Comparison of ENCODE assay signal across 9 cellular contexts in the genomic region with DNA sequence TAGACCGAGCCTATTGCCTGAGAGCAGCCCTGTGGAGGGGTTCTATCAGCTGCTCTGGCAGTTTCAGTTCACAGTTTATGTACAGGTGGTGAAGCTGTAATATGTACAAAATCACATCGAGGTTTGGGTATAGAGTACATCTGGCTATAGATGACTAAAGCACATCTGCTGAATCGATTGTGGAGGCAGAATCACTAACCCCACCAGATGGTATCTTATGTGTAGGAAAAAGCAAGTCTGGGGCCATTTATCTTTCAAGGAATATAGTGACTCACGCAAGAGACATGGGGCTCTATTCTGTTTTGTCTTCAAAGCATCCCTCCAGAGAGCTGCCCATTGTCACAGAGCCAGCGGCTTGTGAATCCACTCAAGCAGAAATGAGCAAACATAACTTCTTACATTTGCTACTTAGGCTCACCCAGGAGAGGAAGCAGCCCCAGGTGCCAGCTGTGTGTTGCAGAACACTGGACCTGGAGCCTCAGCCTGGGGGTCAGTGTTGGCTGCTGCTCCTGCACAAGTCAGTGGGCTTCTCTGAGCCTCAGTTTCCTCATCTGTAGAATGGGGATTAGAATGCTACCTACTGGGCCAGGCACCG. TPM values are rescaled to one million over a fixed set of nuclear protein-coding genes. Genes with fewer than 3 reads are reported as not detected.
DNase-seq lines count a peak whose midpoint lies in the region; ATAC-seq and TF ChIP-seq lines count a peak whose summit lies in the region.
"Had no signal": no experiment of that assay in that cellular context is flagged by ENCODE, and none has a peak within 500 bp of the region (broad histone marks: within the 10 kb centered on the region; RNA-seq: fewer than 3 reads in every experiment).

No MANE protein-coding gene starts in this region.

- peaks cover 29% of the 10 kb centered on the region for H3K4me1 Mint-ChIP-seq in activated CD4-positive, alpha-beta T cell treated with anti-CD3 and anti-CD28 coated beads for 36 hours
- peaks cover 6% of the 10 kb centered on the region for H3K4me1 Mint-ChIP-seq in central memory CD8-positive, alpha-beta T cell

- H3K9ac ChIP-seq in KMS-11: peak overlapping the region; percentile 3; the same call in 1 of the 2 replicates

- H3K9me3 Mint-ChIP-seq in activated CD4-positive, alpha-beta T cell treated with anti-CD3 and anti-CD28 coated beads for 36 hours (ENCODE audit: low read depth): no peaks in the 10 kb centered on the region
- no peaks in the 10 kb centered on the region for H3K9me3 Mint-ChIP-seq in central memory CD8-positive, alpha-beta T cell

- intact Hi-C loops in activated CD4-positive, alpha-beta T cell treated with anti-CD3 and anti-CD28 coated beads for 36 hours (cut with DNase I, micrococcal nuclease): loop anchor here in 1 of 2 experiments (1.0 kb wide), 1 partner anchor 28 kb away; no protein-coding TSS in a partner anchor
- intact Hi-C loops in esophagus muscularis mucosa (cut with DNase I): no loop called here

- peak overlapping the region; percentile 12 for H3K4me2 ChIP-seq in KMS-11

- TF ChIP-seq CTCF in KMS-11 (conservative IDR thresholded peaks at IDR 0.05; ENCODE audit: low read depth, low read length) (no peak), esophagus muscularis mucosa (IDR thresholded peaks at IDR 0.05) (no peak)

- TF ChIP-seq POLR2A in esophagus muscularis mucosa (IDR thresholded peaks at IDR 0.05; ENCODE audit: low read depth): no peak

- CTCF ChIA-PET in activated CD4-positive, alpha-beta T cell treated with anti-CD3 and anti-CD28 coated beads for 36 hours (lab: Charles Lee): interaction anchor here (0.6 to 0.8 kb wide), 3 partner anchors 24 to 143 kb away, joined by 3 to 4 read pairs (median 3); no protein-coding TSS in a partner anchor

- H2AFZ ChIP-seq in KMS-11 (ENCODE audit: low read depth): peak overlapping the region; percentile 18; the same call in 1 of the 2 replicates

- H3K4me3 ChIP-seq in KMS-11 (IDR thresholded peaks at IDR 0.05; ENCODE audit: insufficient read depth, low read depth, low read length) (peak overlapping the region; percentile 49), esophagus muscularis mucosa (no peak overlapping the region)

- H4K20me1 ChIP-seq in KMS-11 (ENCODE audit: insufficient read depth): no peaks in the 10 kb centered on the region

- H3K4me3 Mint-ChIP-seq in activated CD4-positive, alpha-beta T cell treated with anti-CD3 and anti-CD28 coated beads for 36 hours: no peak overlapping the region
- no peak overlapping the region for H3K4me3 Mint-ChIP-seq in central memory CD8-positive, alpha-beta T cell
- H3K4me3 Mint-ChIP-seq: activated naive CD8-positive, alpha-beta T cell had no signal

- DNase-seq in activated CD4-positive, alpha-beta T cell treated with anti-CD3 and anti-CD28 coated beads for 36 hours: peak; percentile 60
- no peak for DNase-seq in activated CD4-positive, alpha-beta T cell treated with anti-CD3 and anti-CD28 coated beads, Interleukin-2, amount 50 U/mL, for 4 hours
- DNase-seq in central memory CD8-positive, alpha-beta T cell (ENCODE audit: low spot score in 2 of 2): no peak
- DNase-seq in DMS153 (lab: John Stamatoyannopoulos, UW): no peak
- no peak for DNase-seq in esophagus muscularis mucosa (ENCODE audit: extremely low spot score)
- DNase-seq in mucosa of gallbladder (ENCODE audit: low spot score): no peak

- TF ChIP-seq EP300 in esophagus muscularis mucosa (IDR thresholded peaks at IDR 0.05): no peak

- H3K27ac ChIP-seq in KMS-11 (peak overlapping the region; percentile 81), esophagus muscularis mucosa (replicated peaks in 1 of 4) (no peak overlapping the region)

- no peaks in the 10 kb centered on the region for H3K79me2 ChIP-seq in KMS-11 (ENCODE audit: insufficient read depth, low read depth)

- ATAC-seq in activated CD4-positive, alpha-beta T cell treated with anti-CD3 and anti-CD28 coated beads for 36 hours: peak; percentile 83
- ATAC-seq in GM21786 (IDR thresholded peaks at IDR 0.05; ENCODE audit: unreplicated experiment): peak; percentile 65
- ATAC-seq in central memory CD8-positive, alpha-beta T cell (replicated peaks; ENCODE audit: extremely low read depth, poor library complexity, severe bottlenecking): peak; percentile 60

- H3K27me3 ChIP-seq in KMS-11 (ENCODE audit: insufficient read depth, low read depth) (no peaks in the 10 kb centered on the region; the same call in 1 of the 2 replicates), esophagus muscularis mucosa (peaks cover 0 to 18% (median 0%) of the 10 kb centered on the region in 4 donors)

- peaks cover 3% of the 10 kb centered on the region for H3K27me3 Mint-ChIP-seq in activated CD4-positive, alpha-beta T cell treated with anti-CD3 and anti-CD28 coated beads for 36 hours
- H3K27me3 Mint-ChIP-seq in central memory CD8-positive, alpha-beta T cell: no peaks in the 10 kb centered on the region
- H3K27me3 Mint-ChIP-seq: activated naive CD8-positive, alpha-beta T cell had no signal

- no peaks in the 10 kb centered on the region for H3K36me3 Mint-ChIP-seq in activated CD4-positive, alpha-beta T cell treated with anti-CD3 and anti-CD28 coated beads for 36 hours (ENCODE audit: low read depth)
- H3K36me3 Mint-ChIP-seq in central memory CD8-positive, alpha-beta T cell (ENCODE audit: insufficient read depth): peaks cover 3% of the 10 kb centered on the region
- H3K36me3 Mint-ChIP-seq: activated naive CD8-positive, alpha-beta T cell had no signal

- H3K27ac Mint-ChIP-seq in activated CD4-positive, alpha-beta T cell treated with anti-CD3 and anti-CD28 coated beads for 36 hours: no peak overlapping the region
- H3K27ac Mint-ChIP-seq in central memory CD8-positive, alpha-beta T cell (ENCODE audit: low read depth): no peak overlapping the region
- H3K27ac Mint-ChIP-seq: activated naive CD8-positive, alpha-beta T cell had no signal

- H3K9me3 ChIP-seq in esophagus muscularis mucosa: no peaks in the 10 kb centered on the region

- WGBS in esophagus muscularis mucosa: 57% methylated on average over 6 of the region's 6 CpGs

- POLR2A ChIA-PET in activated CD4-positive, alpha-beta T cell treated with anti-CD3 and anti-CD28 coated beads for 36 hours (lab: Charles Lee): interaction anchor here (0.7 to 1.3 kb wide), 5 partner anchors 11 to 132 kb away, joined by 3 to 5 read pairs (median 5); no protein-coding TSS in a partner anchor

- H3K4me1 ChIP-seq in KMS-11 (ENCODE audit: low read depth, poor library complexity, severe bottlenecking) (peaks cover 46% of the 10 kb centered on the region), esophagus muscularis mucosa (peaks cover 0 to 6% (median 0%) of the 10 kb centered on the region in 4 donors)

- H3K36me3 ChIP-seq in KMS-11 (ENCODE audit: insufficient read depth) (no peaks in the 10 kb centered on the region), esophagus muscularis mucosa (no peaks in the 10 kb centered on the region)

RNA-seq across cellular contexts. Expression of a gene that starts 21.3 kb away (rescaled TPM):
- 10 to 100 TPM; 30.2 to 31.5 TPM for total RNA-seq in activated CD4-positive, alpha-beta T cell treated with anti-CD3 and anti-CD28 coated beads for 36 hours
- total RNA-seq in esophagus muscularis mucosa (10 to 100 TPM; 30.7 to 52.3 (median 39.8) TPM), mucosa of gallbladder (20.9 TPM)

RNA-seq across cellular contexts. Expression of a gene that starts 22.5 kb away (rescaled TPM):
- total RNA-seq in activated CD4-positive, alpha-beta T cell treated with anti-CD3 and anti-CD28 coated beads for 36 hours: 10 to 100 TPM; 15.7 to 16.3 TPM
- total RNA-seq in esophagus muscularis mucosa (1 to 10 TPM in 3 of 4 donors, under 1 TPM in 1; 0.83 to 2.8 (median 2.3) TPM), mucosa of gallbladder (2.3 TPM)
